ENCODE assay signal across 22 cellular contexts in genomic region chr1:60692031-60692430, GRCh38.
"Had no signal": no experiment of that assay in that cellular context is flagged by ENCODE, and none has a peak within 500 bp of the region (broad histone marks: within the 10 kb centered on the region; RNA-seq: fewer than 3 reads in every experiment).

No MANE protein-coding gene starts in this region.

- H3K27ac ChIP-seq: colonic mucosa, coronary artery, dorsolateral prefrontal cortex, epithelial cell of prostate, esophagus muscularis mucosa, foreskin keratinocyte, gastrocnemius medialis, gastroesophageal sphincter, heart left ventricle, heart right ventricle had no signal

- H3K36me3 ChIP-seq: colonic mucosa, esophagus muscularis mucosa, gastrocnemius medialis, gastroesophageal sphincter, heart left ventricle, heart right ventricle had no signal

- H3K9me3 ChIP-seq: colonic mucosa, gastrocnemius medialis had no signal

- H3K4me3 Mint-ChIP-seq: dendritic cell treated with granulocyte-macrophage colony-stimulating factor and Interleukin-4, amounts not matched to agents 40 ng/mL and 50 ng/mL, for 4 days; effector memory CD8-positive, alpha-beta T cell; endodermal cell had no signal

- H3K27me3 Mint-ChIP-seq: dendritic cell treated with granulocyte-macrophage colony-stimulating factor and Interleukin-4, amounts not matched to agents 40 ng/mL and 50 ng/mL, for 4 days had no signal

- H3K4me1 ChIP-seq: colonic mucosa, esophagus muscularis mucosa, foreskin keratinocyte, gastrocnemius medialis, gastroesophageal sphincter had no signal

- H3K27me3 ChIP-seq: colonic mucosa, esophagus muscularis mucosa, foreskin keratinocyte, gastrocnemius medialis, gastroesophageal sphincter, heart left ventricle, heart right ventricle had no signal

- H3K27ac Mint-ChIP-seq: dendritic cell treated with granulocyte-macrophage colony-stimulating factor and Interleukin-4, amounts not matched to agents 40 ng/mL and 50 ng/mL, for 4 days; effector memory CD8-positive, alpha-beta T cell; endodermal cell had no signal

- H3K4me3 ChIP-seq: colonic mucosa, coronary artery, dorsolateral prefrontal cortex, esophagus muscularis mucosa, gastrocnemius medialis, gastroesophageal sphincter, heart left ventricle, heart right ventricle had no signal

- DNase-seq: colonic mucosa; cortex of kidney; dermis blood vessel endothelial cell; dorsolateral prefrontal cortex; effector CD4-positive, alpha-beta T cell; effector CD8-positive, alpha-beta T cell; effector memory CD4-positive, alpha-beta T cell; effector memory CD8-positive, alpha-beta T cell; endodermal cell; erythroblast; foreskin fibroblast; foreskin keratinocyte; gastrocnemius medialis; glutamatergic neuron; head of caudate nucleus; heart left ventricle; heart right ventricle had no signal
